In genomic region chr15:68252925-68253534, GRCh38 we compare ENCODE assay signal across 9 cellular contexts. TPM values are rescaled to one million over a fixed set of nuclear protein-coding genes. Genes with fewer than 3 reads are reported as not detected.
DNase-seq lines count a peak whose midpoint lies in the region; ATAC-seq, FAIRE-seq and TF ChIP-seq lines count a peak whose summit lies in the region.
"Had no signal": no experiment of that assay in that cellular context is flagged by ENCODE, and none has a peak within 500 bp of the region (broad histone marks: within the 10 kb centered on the region; RNA-seq: fewer than 3 reads in every experiment).

No MANE protein-coding gene starts in this region.

- POLR2A ChIA-PET in CD4-positive, alpha-beta memory T cell (lab: Charles Lee; ENCODE audit: partially characterized antibody), result interaction anchor here (0.6 to 2.1 kb wide), 5 partner anchors 24 to 218 kb away, joined by 3 to 21 read pairs (median 4); partner anchors contain the start of genes CLN6 and FEM1B

- H3K27me3 ChIP-seq in CD4-positive, alpha-beta memory T cell (ENCODE audit: insufficient read depth, low read length), result no peaks in the 10 kb centered on the region
- H3K27me3 ChIP-seq in WERI-Rb-1 (ENCODE audit: insufficient read depth, low read depth, severe bottlenecking), result no peaks in the 10 kb centered on the region
- H3K27me3 ChIP-seq in neuronal stem cell (ENCODE audit: control insufficient read depth in 3 of 3, insufficient read depth in 3 of 3, low read depth in 1 of 3, low read length in 3 of 3), result peaks cover 0 to 10% (median 0%) of the 10 kb centered on the region in 3 experiments

- DNase-seq in CD4-positive, alpha-beta memory T cell, result peak; percentile 48 to 57 (median 55)
- DNase-seq in H54 (ENCODE audit: insufficient read length, low spot score) (peak; percentile 32), NCI-H345 (lab: John Stamatoyannopoulos, UW) (peak; percentile 47), WERI-Rb-1 (peak; percentile 49), fibroblast of mammary gland (ENCODE audit: low read depth) (peak; percentile 87), neuronal stem cell (ENCODE audit: low spot score) (peak; percentile 54)
- no peak for DNase-seq in activated effector memory CD4-positive, alpha-beta T cell treated with anti-CD3 and anti-CD28 coated beads, Interleukin-2, amount 50 U/mL, for 16 hours

- H2BK120ac ChIP-seq in neuronal stem cell (ENCODE audit: low read depth, low read length), result no peak overlapping the region

- no peak for ATAC-seq in GM19351 (IDR thresholded peaks at IDR 0.05; ENCODE audit: unreplicated experiment)

- H3K27ac ChIP-seq in CD4-positive, alpha-beta memory T cell (ENCODE audit: low read depth, low read length), result no peak overlapping the region
- H3K27ac ChIP-seq in WERI-Rb-1 (no peak overlapping the region), neuronal stem cell (replicated peaks; ENCODE audit: low read length) (no peak overlapping the region)
- H3K27ac ChIP-seq: skin epidermis had no signal

- no peak overlapping the region for H3K9ac ChIP-seq in neuronal stem cell (ENCODE audit: low read depth, low read length, poor library complexity)

- CTCF ChIA-PET in CD4-positive, alpha-beta memory T cell (lab: Charles Lee; ENCODE audit: partially characterized antibody), result interaction anchor here (0.7 to 7.9 kb wide), 24 partner anchors 9 to 421 kb away, joined by 3 to 95 read pairs (median 6); partner anchors contain the start of gene FEM1B

- peaks cover 0 to 3% of the 10 kb centered on the region in 2 donors for H3K27me3 Mint-ChIP-seq in CD4-positive, alpha-beta memory T cell

- H3K27ac Mint-ChIP-seq in CD4-positive, alpha-beta memory T cell, result peak overlapping the region in 1 of 7 donors; percentile 29

- H3K4me3 ChIP-seq in CD4-positive, alpha-beta memory T cell (ENCODE audit: low read length in 2 of 2), result no peak overlapping the region
- no peak overlapping the region for H3K4me3 ChIP-seq in WERI-Rb-1 (ENCODE audit: low read depth, low read length)
- H3K4me3 ChIP-seq in fibroblast of mammary gland (ENCODE audit: control insufficient read depth, low read depth, low read length), result no peak overlapping the region
- no peak overlapping the region for H3K4me3 ChIP-seq in neuronal stem cell (ENCODE audit: low read length in 2 of 2)
- H3K4me3 ChIP-seq: skin epidermis had no signal

- no peak overlapping the region for H3K18ac ChIP-seq in neuronal stem cell (ENCODE audit: low read length)

- H2AK5ac ChIP-seq in neuronal stem cell (ENCODE audit: low read depth, low read length), result no peak overlapping the region

- no peak overlapping the region for H3K4me3 Mint-ChIP-seq in CD4-positive, alpha-beta memory T cell

- no peak overlapping the region for H2BK12ac ChIP-seq in neuronal stem cell (ENCODE audit: low read length)

- no peak overlapping the region for H3K23ac ChIP-seq in neuronal stem cell (ENCODE audit: low read depth, low read length, poor library complexity)

- peak; percentile 43 for FAIRE-seq in H54 (lab: Jason Lieb, UNC)

- no peak overlapping the region for H3K4ac ChIP-seq in neuronal stem cell (ENCODE audit: low read length)

- no peak overlapping the region for H2BK5ac ChIP-seq in neuronal stem cell (ENCODE audit: low read length)

- no peak overlapping the region for H4K91ac ChIP-seq in neuronal stem cell (ENCODE audit: low read depth, low read length, poor library complexity)

- no CpG with 5 or more reads among the region's 7 CpGs for WGBS in neuronal stem cell (ENCODE audit: extremely low coverage in 2 of 2, insufficient read length in 2 of 2, insufficient replicate concordance in 1 of 2), 2 donors

- no peak overlapping the region for H4K8ac ChIP-seq in neuronal stem cell (ENCODE audit: low read depth, low read length)

- no peak overlapping the region for H3K4me2 ChIP-seq in neuronal stem cell (ENCODE audit: insufficient read depth, low read length, poor library complexity, severe bottlenecking)

- no peak overlapping the region for H2AFZ ChIP-seq in neuronal stem cell (ENCODE audit: low read length)

- TF ChIP-seq POLR2A in H54 (IDR thresholded peaks at IDR 0.05; ENCODE audit: low read depth, low read length), result no peak

- H3K14ac ChIP-seq in neuronal stem cell (ENCODE audit: low read length), result no peak overlapping the region

- peaks cover 5% of the 10 kb centered on the region for H3K4me1 ChIP-seq in CD4-positive, alpha-beta memory T cell (ENCODE audit: insufficient read depth, low read length)
- H3K4me1 ChIP-seq in neuronal stem cell (ENCODE audit: control insufficient read depth in 2 of 2, insufficient read depth in 1 of 2, low read depth in 1 of 2, low read length in 2 of 2), result peaks cover 0 to 2% of the 10 kb centered on the region in 2 donors

- no peaks in the 10 kb centered on the region for H3K9me3 ChIP-seq in CD4-positive, alpha-beta memory T cell (ENCODE audit: control insufficient read depth in 1 of 2, low read length in 2 of 2)
- peaks cover 7% of the 10 kb centered on the region for H3K9me3 ChIP-seq in WERI-Rb-1 (ENCODE audit: severe bottlenecking)
- no peaks in the 10 kb centered on the region for H3K9me3 ChIP-seq in neuronal stem cell (replicated peaks in 1 of 2; ENCODE audit: control insufficient read depth in 2 of 2, insufficient read depth in 1 of 2, low read depth in 1 of 2, low read length in 2 of 2)

- intact Hi-C loops in CD4-positive, alpha-beta memory T cell (cut with micrococcal nuclease), result loop anchor here (1.0 to 5.0 kb wide), 4 partner anchors 24 to 674 kb away; partner anchors contain the start of gene FEM1B

- H3K36me3 ChIP-seq in CD4-positive, alpha-beta memory T cell (ENCODE audit: insufficient read depth, low read length), result no peaks in the 10 kb centered on the region
- H3K36me3 ChIP-seq in WERI-Rb-1 (no peaks in the 10 kb centered on the region), neuronal stem cell (replicated peaks in 1 of 2; ENCODE audit: control insufficient read depth in 2 of 2, insufficient read depth in 2 of 2, low read length in 2 of 2) (no peaks in the 10 kb centered on the region)

- H3K4me1 Mint-ChIP-seq in CD4-positive, alpha-beta memory T cell, result peaks cover 0 to 4% (median under 1%) of the 10 kb centered on the region in 4 donors

- TF ChIP-seq CTCF in WERI-Rb-1 (IDR thresholded peaks at IDR 0.05; ENCODE audit: low read depth, low read length) (peak; percentile 59), fibroblast of mammary gland (conservative IDR thresholded peaks at IDR 0.05; ENCODE audit: control insufficient read depth, insufficient read depth, low read depth, low read length) (peak; percentile 94)

- H3K79me1 ChIP-seq in neuronal stem cell (ENCODE audit: low read depth, low read length), result no peaks in the 10 kb centered on the region

- no peaks in the 10 kb centered on the region for H3K9me3 Mint-ChIP-seq in CD4-positive, alpha-beta memory T cell

- H2BK15ac ChIP-seq in neuronal stem cell (ENCODE audit: low read length), result no peak overlapping the region

- no peaks in the 10 kb centered on the region for H3K36me3 Mint-ChIP-seq in CD4-positive, alpha-beta memory T cell

RNA-seq across cellular contexts. Expression of gene CLN6, which starts 23.5 kb away (rescaled TPM):
- 10 to 100 TPM; 14.5 to 15.6 TPM for total RNA-seq in CD4-positive, alpha-beta memory T cell
- 1 to 10 TPM; 2.2 to 2.6 TPM for polyA plus RNA-seq in CD4-positive, alpha-beta memory T cell
- 19.2 TPM for polyA plus RNA-seq in neuronal stem cell (2013, experiment 1 of 2)
- 19.5 TPM for polyA plus RNA-seq in neuronal stem cell (2013, experiment 2 of 2)

RNA-seq across cellular contexts. Expression of gene FEM1B, which starts 24.5 kb away (rescaled TPM):
- 10 to 100 TPM; 48.3 to 49.1 TPM for total RNA-seq in CD4-positive, alpha-beta memory T cell
- 10 to 100 TPM; 19.0 to 28.8 TPM for polyA plus RNA-seq in CD4-positive, alpha-beta memory T cell
- polyA plus RNA-seq in neuronal stem cell (2013, experiment 1 of 2), result 27.6 TPM
- 28.3 TPM for polyA plus RNA-seq in neuronal stem cell (2013, experiment 2 of 2)

RNA-seq across cellular contexts. Expression of gene CALML4, which starts 47.9 kb away (rescaled TPM):
- 1 to 10 TPM; 3.8 to 5.1 TPM for total RNA-seq in CD4-positive, alpha-beta memory T cell
- polyA plus RNA-seq in CD4-positive, alpha-beta memory T cell, result under 1 TPM; 0.79 to 0.84 TPM
- 26.8 TPM for polyA plus RNA-seq in neuronal stem cell (2013, experiment 1 of 2)
- 28.4 TPM for polyA plus RNA-seq in neuronal stem cell (2013, experiment 2 of 2)
